9 cellular contexts compared by ENCODE assay signal in genomic region chr1:161037661-161038522, GRCh38. TPM values are rescaled to one million over a fixed set of nuclear protein-coding genes. Genes with fewer than 3 reads are reported as not detected.
A peak's percentile ranks its signal among the peaks of the same experiment; 100 is the strongest.
DNase-seq lines count a peak whose midpoint lies in the region; ATAC-seq, FAIRE-seq and TF ChIP-seq lines count a peak whose summit lies in the region.
"Had no signal": no experiment of that assay in that cellular context is flagged by ENCODE, and none has a peak within 500 bp of the region (broad histone marks: within the 10 kb centered on the region; RNA-seq: fewer than 3 reads in every experiment).

No MANE protein-coding gene starts in this region.

- TF ChIP-seq CTCF in bronchial epithelial cell (IDR thresholded peaks at IDR 0.05; ENCODE audit: insufficient read depth, low read length, severe bottlenecking) (no peak), mesothelial cell of epicardium (IDR thresholded peaks at IDR 0.05; ENCODE audit: unreplicated experiment) (no peak)

- peaks cover 21% of the 10 kb centered on the region for H3K36me3 ChIP-seq in bronchial epithelial cell (ENCODE audit: control insufficient read depth, insufficient read depth, low read length)

- intact Hi-C loops in Right ventricle myocardium inferior (cut with DNase I) (no loop called here), cardiac septum (cut with DNase I) (no loop called here)

- H3K4me1 Mint-ChIP-seq in mesothelial cell of epicardium = peaks cover 18% of the 10 kb centered on the region

- no peaks in the 10 kb centered on the region for H3K9me3 Mint-ChIP-seq in mesothelial cell of epicardium

- ATAC-seq in Right ventricle myocardium inferior = peak; percentile 6

- DNase-seq in Right ventricle myocardium inferior (ENCODE audit: missing footprints) (no peak), cardiac septum (ENCODE audit: low spot score) (no peak), bronchial epithelial cell (ENCODE audit: low read depth) (peak; percentile 40), mesothelial cell of epicardium (ENCODE audit: low spot score in 2 of 2, unreplicated experiment in 2 of 2) (peak in 1 of 2 experiments; percentile 50), GM19238 (ENCODE audit: insufficient read length, low spot score) (no peak), foreskin melanocyte (no peak), HUDEP-2 (lab: John Stamatoyannopoulos, UW; ENCODE audit: unreplicated experiment in 76 of 76) (no peak), NAMALWA (ENCODE audit: low spot score) (no peak)
- DNase-seq: MG63 had no signal

- H3K36me3 Mint-ChIP-seq in mesothelial cell of epicardium = peaks cover 20% of the 10 kb centered on the region

- H3K4me3 ChIP-seq in bronchial epithelial cell (ENCODE audit: low read depth, low read length) = peak overlapping the region; percentile 93
- H3K4me3 ChIP-seq: MG63 had no signal

- H3K27me3 ChIP-seq in bronchial epithelial cell (ENCODE audit: control insufficient read depth, insufficient read depth, low read length) = no peaks in the 10 kb centered on the region
- H3K27me3 ChIP-seq: MG63 had no signal

- H3K4me3 Mint-ChIP-seq in mesothelial cell of epicardium = peak overlapping the region; percentile 79

- no peaks in the 10 kb centered on the region for H3K27me3 Mint-ChIP-seq in mesothelial cell of epicardium (ENCODE audit: low read depth)

- peak overlapping the region; percentile 94 for H3K27ac Mint-ChIP-seq in mesothelial cell of epicardium

- no peak for FAIRE-seq in bronchial epithelial cell (lab: Jason Lieb, UNC)

RNA-seq across cellular contexts. Expression of gene TSTD1, which starts 0.9 kb away (rescaled TPM):
- total RNA-seq in Right ventricle myocardium inferior (10.5 TPM), cardiac septum (12.0 TPM), bronchial epithelial cell (55.5 and 87.1 TPM in 2 replicates), mesothelial cell of epicardium (53.2 to 60.3 TPM (median 53.7 TPM) in 3 replicates)

RNA-seq across cellular contexts. Expression of gene USF1, which starts 7.9 kb away (rescaled TPM):
- total RNA-seq in Right ventricle myocardium inferior (33.7 TPM), cardiac septum (29.2 TPM), bronchial epithelial cell (58.4 and 70.2 TPM in 2 replicates), mesothelial cell of epicardium (66.4 to 68.0 TPM (median 66.6 TPM) in 3 replicates)

RNA-seq across cellular contexts. Expression of gene F11R, which starts 16.9 kb away (rescaled TPM):
- total RNA-seq in Right ventricle myocardium inferior = 9.8 TPM
- 10.3 TPM for total RNA-seq in cardiac septum
- 269 and 280 TPM in 2 replicates for total RNA-seq in bronchial epithelial cell
- 114 to 132 TPM (median 122 TPM) in 3 replicates for total RNA-seq in mesothelial cell of epicardium

RNA-seq across cellular contexts. Expression of gene ARHGAP30, which starts 31.8 kb away (rescaled TPM):
- 3.7 TPM for total RNA-seq in Right ventricle myocardium inferior
- total RNA-seq in cardiac septum = 2.6 TPM
- 1.3 and 3.1 TPM in 2 replicates for total RNA-seq in bronchial epithelial cell
- 1.4 to 1.9 TPM (median 1.6 TPM) in 3 replicates for total RNA-seq in mesothelial cell of epicardium

RNA-seq across cellular contexts. Expression of gene NECTIN4, which starts 51.5 kb away (rescaled TPM):
- total RNA-seq in Right ventricle myocardium inferior (not detected), cardiac septum (not detected), bronchial epithelial cell (108 and 200 TPM in 2 replicates), mesothelial cell of epicardium (29.9 to 31.5 TPM (median 30.6 TPM) in 3 replicates)

Comparison
In these comparisons a context has a peak if more than half of its experiments do, and no peak if none do; other contexts are left out.
1. RNA of gene F11R, which starts 16.9 kb away (total RNA-seq): 269 to 280 TPM in bronchial epithelial cell and 114 to 132 TPM in mesothelial cell of epicardium; 10.3 TPM in cardiac septum (single experiment) and 9.8 TPM in Right ventricle myocardium inferior (single experiment); every median in the first group is over 10 times any median in the second.